Comparison of ENCODE assay signal across 32 cellular contexts in genomic region chr2:84815146-84815545, GRCh38.
DNase-seq lines count a peak whose midpoint lies in the region; ATAC-seq and TF ChIP-seq lines count a peak whose summit lies in the region.
"Had no signal": no experiment of that assay in that cellular context is flagged by ENCODE, and none has a peak within 500 bp of the region (broad histone marks: within the 10 kb centered on the region; RNA-seq: fewer than 3 reads in every experiment).

No MANE protein-coding gene starts in this region.

- no peak overlapping the region for H3K4ac ChIP-seq in H9 (ENCODE audit: low read depth, low read length)

- H3K4me1 ChIP-seq in H9 (ENCODE audit: insufficient read depth, low read length): no peaks in the 10 kb centered on the region
- H3K4me1 ChIP-seq: Caco-2, tibial artery had no signal

- H3K4me1 Mint-ChIP-seq in HFFc6 (ENCODE audit: low read depth): peaks cover 27% of the 10 kb centered on the region
- peaks cover 0 to 3% of the 10 kb centered on the region in 2 experiments; a peak in 1 of 4 replicates for H3K4me1 Mint-ChIP-seq in H9

- no peak for ATAC-seq in HG03280 (IDR thresholded peaks at IDR 0.05; ENCODE audit: unreplicated experiment)
- ATAC-seq: effector memory CD8-positive, alpha-beta T cell; naive thymus-derived CD8-positive, alpha-beta T cell; stimulated activated naive CD8-positive, alpha-beta T cell treated with anti-CD3 and anti-CD28 coated beads, Interleukin-15, amount 100 ng/mL, for 72 hours had no signal

- no peak overlapping the region for H3K23ac ChIP-seq in H9 (ENCODE audit: insufficient read length, low read depth, low read length)

- H3K56ac ChIP-seq in H9 (ENCODE audit: insufficient read length, low read depth, low read length): no peak overlapping the region

- H3K14ac ChIP-seq in H9 (ENCODE audit: insufficient read depth, low read length): no peak overlapping the region

- no peak overlapping the region for H2BK15ac ChIP-seq in H9 (ENCODE audit: low read depth, low read length)

- TF ChIP-seq CTCF in AG10803 (conservative IDR thresholded peaks at IDR 0.05; ENCODE audit: low read length): no peak
- TF ChIP-seq CTCF in HFFc6 (IDR thresholded peaks at IDR 0.05): no peak
- TF ChIP-seq CTCF in H9 (conservative IDR thresholded peaks at IDR 0.05): no peak

- 0 out of 2 replicates have a peak overlapping the region, but pooled peaks have one; percentile 9 for H3K27ac Mint-ChIP-seq in HFFc6
- no peak overlapping the region for H3K27ac Mint-ChIP-seq in H9
- H3K27ac Mint-ChIP-seq: activated naive CD4-positive, alpha-beta T cell treated with anti-CD3 and anti-CD28 coated beads for 36 hours; effector memory CD8-positive, alpha-beta T cell; T-helper 2 cell treated with Interferon-gamma antibody and Interleukin-4, amounts not matched to agents 5 μg/mL and 100 μg/mL, for 36 hours had no signal

- no peak overlapping the region for H4K8ac ChIP-seq in H9 (replicated peaks; ENCODE audit: insufficient read length, low read depth, low read length)

- H3K4me3 ChIP-seq in AG10803 (ENCODE audit: low read length): no peak overlapping the region
- H3K4me3 ChIP-seq: PC-9, tibial artery had no signal

- H4K91ac ChIP-seq in H9 (ENCODE audit: insufficient read length, low read depth, low read length): no peak overlapping the region

- H3K9me3 Mint-ChIP-seq in HFFc6: no peaks in the 10 kb centered on the region
- no peaks in the 10 kb centered on the region for H3K9me3 Mint-ChIP-seq in H9
- H3K9me3 Mint-ChIP-seq: activated naive CD4-positive, alpha-beta T cell treated with anti-CD3 and anti-CD28 coated beads for 36 hours; naive thymus-derived CD8-positive, alpha-beta T cell; T-helper 2 cell treated with Interferon-gamma antibody and Interleukin-4, amounts not matched to agents 5 μg/mL and 100 μg/mL, for 36 hours had no signal

- peak; percentile 50 for DNase-seq in AG10803 (ENCODE audit: low read depth)
- DNase-seq in HFFc6: peak; percentile 61
- peak; percentile 30 for DNase-seq in astrocyte of the hippocampus (ENCODE audit: low read depth, low spot score)
- DNase-seq in myocyte (ENCODE audit: low read depth): peak; percentile 12
- no peak for DNase-seq in HK-2 (ENCODE audit: unreplicated experiment)
- DNase-seq in H9: no peak
- no peak for DNase-seq in DMS79 (lab: John Stamatoyannopoulos, UW)
- DNase-seq: ACHN; activated CD4-positive, alpha-beta T cell treated with anti-CD3 and anti-CD28 coated beads for 48 hours; activated naive CD4-positive, alpha-beta T cell treated with anti-CD3 and anti-CD28 coated beads for 36 hours; amygdala; Caco-2; cortex of kidney; DND-41; effector memory CD8-positive, alpha-beta T cell; erythroblast; islet precursor cell; midbrain; naive thymus-derived CD8-positive, alpha-beta T cell; NCI-H1417; NCI-H2029 treated with DMSO at 0.1 percent for 48 hours; NCI-H526; NK-92 treated with Interleukin-12 subunit alpha and Interleukin-12 subunit beta, amount 100 ng/mL, for 24 hours; nucleus accumbens; PC-9; SHP77; stimulated activated naive CD8-positive, alpha-beta T cell treated with anti-CD3 and anti-CD28 coated beads, Interleukin-15, amount 100 ng/mL, for 72 hours; tibial artery; WERI-Rb-1 had no signal

- H3K9me3 ChIP-seq in H9 (ENCODE audit: control insufficient read depth, low read depth, low read length): no peaks in the 10 kb centered on the region
- H3K9me3 ChIP-seq: Caco-2, tibial artery had no signal

- no peaks in the 10 kb centered on the region for H3K79me1 ChIP-seq in H9 (ENCODE audit: insufficient read depth, low read depth, low read length, poor library complexity, severe bottlenecking)

- H2BK120ac ChIP-seq in H9 (ENCODE audit: low read depth, low read length, poor library complexity, severe bottlenecking): no peak overlapping the region

- no peak overlapping the region for H2BK12ac ChIP-seq in H9 (ENCODE audit: insufficient read length, low read depth, low read length)

- H2BK5ac ChIP-seq in H9 (ENCODE audit: insufficient read length, low read length): no peak overlapping the region

- H3K4me3 Mint-ChIP-seq in HFFc6 (peak overlapping the region; percentile 42; the same call in 1 of the 2 replicates), H9 (no peak overlapping the region)
- H3K4me3 Mint-ChIP-seq: activated naive CD4-positive, alpha-beta T cell treated with anti-CD3 and anti-CD28 coated beads for 36 hours; effector memory CD8-positive, alpha-beta T cell; T-helper 2 cell treated with Interferon-gamma antibody and Interleukin-4, amounts not matched to agents 5 μg/mL and 100 μg/mL, for 36 hours had no signal

- no peak overlapping the region for H2AFZ ChIP-seq in H9 (ENCODE audit: low read length)
- H2AFZ ChIP-seq: PC-9 had no signal

- no peak overlapping the region for H3K27ac ChIP-seq in H9 (ENCODE audit: insufficient read length, low read depth, low read length)
- H3K27ac ChIP-seq: C4-2B, PC-9, tibial artery, WERI-Rb-1 had no signal

- peaks cover 2% of the 10 kb centered on the region; the same call in 1 of the 2 replicates for H3K27me3 Mint-ChIP-seq in HFFc6 (ENCODE audit: insufficient read depth)
- peaks cover 11% of the 10 kb centered on the region for H3K27me3 Mint-ChIP-seq in H9 (ENCODE audit: low read depth)
- H3K27me3 Mint-ChIP-seq: effector memory CD8-positive, alpha-beta T cell; naive thymus-derived CD8-positive, alpha-beta T cell; stimulated activated naive CD8-positive, alpha-beta T cell treated with anti-CD3 and anti-CD28 coated beads, Interleukin-15, amount 100 ng/mL, for 72 hours had no signal

- H3K18ac ChIP-seq in H9 (ENCODE audit: insufficient read length, low read depth, low read length): no peak overlapping the region

- no peaks in the 10 kb centered on the region for H3K27me3 ChIP-seq in H9 (ENCODE audit: insufficient read depth, low read length)
- H3K27me3 ChIP-seq: tibial artery had no signal

- no peak overlapping the region for H3K9ac ChIP-seq in H9 (ENCODE audit: extremely low read depth, insufficient read length, low read length)

- no peaks in the 10 kb centered on the region for H3K79me2 ChIP-seq in H9 (ENCODE audit: insufficient read depth, low read length)

- no CpG with 5 or more reads among the region's 3 CpGs for WGBS in H9 (ENCODE audit: extremely low coverage, insufficient read length, low lambda C conversion rate)

- no peak overlapping the region for H4K5ac ChIP-seq in H9 (ENCODE audit: insufficient read length, low read depth, low read length)

- no peak overlapping the region for H2AK5ac ChIP-seq in H9 (ENCODE audit: insufficient read length, low read length)

- no peaks in the 10 kb centered on the region for H3K23me2 ChIP-seq in H9 (ENCODE audit: insufficient read length, low read depth, low read length, poor library complexity, severe bottlenecking)

- H4K20me1 ChIP-seq in H9 (ENCODE audit: control insufficient read depth, insufficient read depth, insufficient read length): no peaks in the 10 kb centered on the region

- no peak overlapping the region for H2BK20ac ChIP-seq in H9 (ENCODE audit: low read depth, low read length, poor library complexity, severe bottlenecking)

- H3K36me3 Mint-ChIP-seq in HFFc6 (ENCODE audit: low read depth) (no peaks in the 10 kb centered on the region), H9 (ENCODE audit: insufficient read depth in 1 of 3, low read depth in 3 of 3) (no peaks in the 10 kb centered on the region)

- H3K4me2 ChIP-seq in H9 (ENCODE audit: insufficient read depth, insufficient read length, low read length): no peak overlapping the region
- H3K4me2 ChIP-seq: PC-9 had no signal

- H3T11ph ChIP-seq in H9 (ENCODE audit: low read length): no peak overlapping the region

Comparison
In these comparisons a context has a peak if more than half of its experiments do, and no peak if none do; other contexts are left out.
1. DNase-seq: peak in AG10803 (single experiment), HFFc6 (single experiment), astrocyte of the hippocampus (single experiment) and myocyte (single experiment); none in HK-2 (single experiment), H9 (single experiment) and DMS79 (single experiment).